ENCODE assay signal across 27 cellular contexts in the genomic region with DNA sequence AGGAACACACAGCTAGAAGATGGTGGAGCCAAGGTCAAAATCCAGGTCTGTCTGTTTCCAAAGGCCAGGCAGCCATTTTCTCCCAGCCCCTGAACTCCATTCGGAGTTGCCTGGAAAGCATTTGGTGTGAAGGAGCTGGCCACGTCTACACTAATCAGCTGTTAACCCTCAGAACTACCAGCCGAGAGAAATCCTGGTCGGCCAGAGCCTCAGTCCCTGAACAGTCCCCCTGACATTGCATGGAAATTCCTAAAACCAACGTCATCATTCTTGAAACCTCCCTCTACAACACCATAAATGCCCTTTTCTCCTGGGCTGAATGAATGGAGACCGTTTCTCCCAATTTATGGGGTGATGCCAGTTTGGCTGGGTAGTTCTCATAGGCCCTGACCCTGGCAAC.
A peak's percentile ranks its signal among the peaks of the same experiment; 100 is the strongest.
DNase-seq lines count a peak whose midpoint lies in the region; ATAC-seq and TF ChIP-seq lines count a peak whose summit lies in the region.
"Had no signal": no experiment of that assay in that cellular context is flagged by ENCODE, and none has a peak within 500 bp of the region (broad histone marks: within the 10 kb centered on the region; RNA-seq: fewer than 3 reads in every experiment).

No MANE protein-coding gene starts in this region.

- WGBS in heart right ventricle, 2 donors: 79 to 86% methylated on average over 6 of the region's 6 CpGs
- WGBS in mesendoderm (ENCODE audit: extremely low coverage, insufficient coverage, low lambda C conversion rate): no CpG with 5 or more reads among the region's 6 CpGs

- no peak overlapping the region for H3K23ac ChIP-seq in mesendoderm (ENCODE audit: low read length)

- H2BK120ac ChIP-seq in mesendoderm (ENCODE audit: low read depth, low read length): no peak overlapping the region

- no peaks in the 10 kb centered on the region for H3K79me1 ChIP-seq in mesendoderm (ENCODE audit: low read length)

- H4K5ac ChIP-seq in mesendoderm (ENCODE audit: low read length): no peak overlapping the region

- no peak overlapping the region for H3K4ac ChIP-seq in mesendoderm (ENCODE audit: low read depth, low read length)

- peaks cover 7% of the 10 kb centered on the region for H3K4me1 ChIP-seq in cardiac muscle cell (ENCODE audit: low read depth)
- peaks cover 3 to 29% (median 15%) of the 10 kb centered on the region in 9 donors for H3K4me1 ChIP-seq in heart right ventricle
- peaks cover 2% of the 10 kb centered on the region for H3K4me1 ChIP-seq in mesendoderm (ENCODE audit: control insufficient read depth, low read depth, low read length)
- peaks cover 25% of the 10 kb centered on the region for H3K4me1 ChIP-seq in upper lobe of right lung

- TF ChIP-seq CTCF in cardiac muscle cell (IDR thresholded peaks at IDR 0.05; ENCODE audit: low read depth, low read length): no peak
- no peak for TF ChIP-seq CTCF in heart right ventricle (IDR thresholded peaks at IDR 0.05)
- no peak for TF ChIP-seq CTCF in upper lobe of right lung (IDR thresholded peaks at IDR 0.05)

- H4K8ac ChIP-seq in mesendoderm (ENCODE audit: low read depth, low read length): no peak overlapping the region

- intact Hi-C loops in heart right ventricle (cut with DNase I): loop anchor here in 1 of 10 donors (10.0 kb wide), 1 partner anchor 258 kb away; a partner anchor contains a TSS
- intact Hi-C loops in upper lobe of right lung (cut with DNase I): no loop called here

- H2AK5ac ChIP-seq in mesendoderm (ENCODE audit: low read length): no peak overlapping the region

- DNase-seq in cardiac muscle cell (ENCODE audit: low read depth in 1 of 2, low spot score in 1 of 2): peak in 1 of 2 donors; percentile 65
- no peak for DNase-seq in heart right ventricle
- peak; percentile 74 for DNase-seq in astrocyte of the hippocampus (ENCODE audit: low read depth, low spot score)
- DNase-seq in mesendoderm: peak; percentile 44
- DNase-seq in upper lobe of right lung: no peak
- DNase-seq in activated CD4-positive, alpha-beta T cell treated with anti-CD3 and anti-CD28 coated beads, Interleukin-2, amount 50 U/mL, for 4 hours: no peak
- DNase-seq in NCI-H446 treated with DMSO at 0.1 percent for 48 hours (lab: John Stamatoyannopoulos, UW): no peak
- DNase-seq: activated CD4-positive, alpha-beta T cell treated with anti-CD3 and anti-CD28 coated beads for 36 hours; activated effector memory CD4-positive, alpha-beta T cell treated with anti-CD3 and anti-CD28 coated beads, Interleukin-2, amount 50 U/mL, for 16 hours; activated T-cell treated with anti-CD3 and anti-CD28 coated beads, Interleukin-2, amount 50 U/mL, for 1 hour; AML-193; foreskin melanocyte; GDM1; heart left ventricle; lower lobe of right lung; NCI-H146; NCI-H774; ovary; SHP77 treated with DMSO at 0.1 percent for 48 hours; stimulated activated naive CD4-positive, alpha-beta T cell treated with Interleukin-2 at 50 U/mL for 16 hours; upper lobe of left lung had no signal

- no peaks in the 10 kb centered on the region for H3K79me2 ChIP-seq in mesendoderm (ENCODE audit: control insufficient read depth, insufficient read depth, low read length)

- H3K36me3 ChIP-seq in cardiac muscle cell (no peaks in the 10 kb centered on the region), heart right ventricle (no peaks in the 10 kb centered on the region), mesendoderm (ENCODE audit: control insufficient read depth, insufficient read depth, low read length) (no peaks in the 10 kb centered on the region), upper lobe of right lung (no peaks in the 10 kb centered on the region)
- H3K36me3 ChIP-seq: ascending aorta, heart left ventricle, lower lobe of right lung, ovary, suprapubic skin, upper lobe of left lung had no signal

- ATAC-seq in heart right ventricle (no peak), upper lobe of right lung (no peak), HG03378 (IDR thresholded peaks at IDR 0.05; ENCODE audit: unreplicated experiment) (no peak)
- ATAC-seq: activated CD4-positive, alpha-beta T cell treated with anti-CD3 and anti-CD28 coated beads for 36 hours; esophagus mucosa; heart left ventricle; lower lobe of right lung; natural killer cell treated with Interleukin-12 subunit alpha and Interleukin-12 subunit beta and Interleukin-15 and Interleukin-18, amount 100 ng/mL, for 72 hours; Panc1 had no signal

- H3K27me3 ChIP-seq in cardiac muscle cell: no peaks in the 10 kb centered on the region
- H3K27me3 ChIP-seq in heart right ventricle: no peaks in the 10 kb centered on the region
- H3K27me3 ChIP-seq in mesendoderm (ENCODE audit: insufficient read depth, low read length, poor library complexity): no peaks in the 10 kb centered on the region
- no peaks in the 10 kb centered on the region for H3K27me3 ChIP-seq in upper lobe of right lung
- H3K27me3 ChIP-seq: ascending aorta, heart left ventricle, ovary, suprapubic skin, upper lobe of left lung had no signal

- no peak overlapping the region for H3K56ac ChIP-seq in mesendoderm (ENCODE audit: low read length)

- no peak overlapping the region for H2BK15ac ChIP-seq in mesendoderm (replicated peaks; ENCODE audit: low read depth)

- H2BK5ac ChIP-seq in mesendoderm (ENCODE audit: low read length): no peak overlapping the region

- H3K27ac ChIP-seq in cardiac muscle cell: peak overlapping the region; percentile 8
- no peak overlapping the region for H3K27ac ChIP-seq in heart right ventricle
- no peak overlapping the region for H3K27ac ChIP-seq in mesendoderm (ENCODE audit: low read depth, low read length)
- no peak overlapping the region for H3K27ac ChIP-seq in upper lobe of right lung
- H3K27ac ChIP-seq: heart left ventricle, lower lobe of right lung, ovary, upper lobe of left lung had no signal

- no peak overlapping the region for H3K9ac ChIP-seq in mesendoderm (ENCODE audit: low read length)

- no peak overlapping the region for H3K4me2 ChIP-seq in mesendoderm (ENCODE audit: low read length)

- H3K9me3 ChIP-seq in cardiac muscle cell (ENCODE audit: low read depth) (no peaks in the 10 kb centered on the region), heart right ventricle (no peaks in the 10 kb centered on the region), upper lobe of right lung (no peaks in the 10 kb centered on the region)
- H3K9me3 ChIP-seq: ascending aorta, heart left ventricle, lower lobe of right lung, ovary, suprapubic skin, upper lobe of left lung had no signal

- H3K4me3 ChIP-seq in cardiac muscle cell (no peak overlapping the region), heart right ventricle (no peak overlapping the region), mesendoderm (ENCODE audit: low read length) (no peak overlapping the region), upper lobe of right lung (no peak overlapping the region)
- H3K4me3 ChIP-seq: ascending aorta, heart left ventricle, lower lobe of right lung, ovary, suprapubic skin, upper lobe of left lung had no signal

- no peak overlapping the region for H3K18ac ChIP-seq in mesendoderm (ENCODE audit: low read length)

Comparison
In these comparisons a context has a peak if more than half of its experiments do, and no peak if none do; other contexts are left out.
1. DNase-seq: peak in astrocyte of the hippocampus (single experiment) and mesendoderm (single experiment); none in heart right ventricle (0 of 2), upper lobe of right lung (single experiment), activated CD4-positive, alpha-beta T cell treated with anti-CD3 and anti-CD28 coated beads, Interleukin-2, amount 50 U/mL, for 4 hours (0 of 2) and NCI-H446 treated with DMSO at 0.1 percent for 48 hours (single experiment).